Comparison of ENCODE assay signal across 8 cellular contexts in genomic region chrX:70434914-70435586, GRCh38. TPM values are rescaled to one million over a fixed set of nuclear protein-coding genes. Genes with fewer than 3 reads are reported as not detected.
DNase-seq lines count a peak whose midpoint lies in the region; ATAC-seq, FAIRE-seq and TF ChIP-seq lines count a peak whose summit lies in the region.

No MANE protein-coding gene starts in this region.

- peaks cover 2 to 11% of the 10 kb centered on the region in 2 experiments; a peak in 2 of 5 replicates for H3K27me3 ChIP-seq in K562 (ENCODE audit: control insufficient read depth in 2 of 2, insufficient read depth in 2 of 2, low read length in 2 of 2)
- no peaks in the 10 kb centered on the region for H3K27me3 ChIP-seq in lower lobe of right lung (ENCODE audit: low read depth)
- no peaks in the 10 kb centered on the region for H3K27me3 ChIP-seq in uterus

- no peak for TF ChIP-seq POLR2A in K562 (conservative IDR thresholded peaks at IDR 0.05)
- TF ChIP-seq POLR2A in uterus (IDR thresholded peaks at IDR 0.05), result no peak

- peak overlapping the region; percentile 79 for H2AFZ ChIP-seq in K562 (ENCODE audit: low read depth, low read length)

- H3K4me1 ChIP-seq in K562 (replicated peaks in 1 of 2; ENCODE audit: control insufficient read depth in 2 of 2, insufficient read depth in 2 of 2, low read length in 2 of 2), result peaks cover 12 to 16% of the 10 kb centered on the region in 2 experiments; a peak in 4 of 5 replicates
- no peaks in the 10 kb centered on the region for H3K4me1 ChIP-seq in lower lobe of right lung
- no peaks in the 10 kb centered on the region for H3K4me1 ChIP-seq in uterus

- TF ChIP-seq EP300 in K562 (IDR thresholded peaks at IDR 0.05; ENCODE audit: low read length), result no peak

- no peaks in the 10 kb centered on the region for H4K20me1 ChIP-seq in K562 (replicated peaks; ENCODE audit: control insufficient read depth, insufficient read depth, low read length)

- H3K9me3 ChIP-seq in K562 (replicated peaks; ENCODE audit: control insufficient read depth, insufficient read depth, low read depth, low read length), result no peaks in the 10 kb centered on the region
- H3K9me3 ChIP-seq in lower lobe of right lung, result no peaks in the 10 kb centered on the region
- no peaks in the 10 kb centered on the region for H3K9me3 ChIP-seq in uterus

- BruUV-seq in K562 (replicated peaks; lab: Mats Ljungman, UMichigan), result no TSS peak

- POLR2A ChIA-PET in K562 (lab: Yijun Ruan, JAX), result interaction anchor here (0.7 to 0.8 kb wide), 2 partner anchors 17 to 52 kb away, joined by 4 read pairs; no protein-coding TSS in a partner anchor

- no peak for TF ChIP-seq CTCF in K562 (IDR thresholded peaks at IDR 0.05 in 2 of 3, conservative IDR thresholded peaks at IDR 0.05 in 1 of 3; ENCODE audit: insufficient read depth in 2 of 3, low read depth in 1 of 3, low read length in 3 of 3)
- TF ChIP-seq CTCF in lower lobe of right lung (IDR thresholded peaks at IDR 0.05), result no peak
- TF ChIP-seq CTCF in uterus (IDR thresholded peaks at IDR 0.05), result no peak

- H3K4me3 ChIP-seq in K562, result peak overlapping the region; percentile 75
- H3K4me3 ChIP-seq in lower lobe of right lung, result peak overlapping the region; percentile 71
- peak overlapping the region; percentile 38 to 49 for H3K4me3 ChIP-seq in uterus

- CTCF ChIA-PET in K562 (lab: Yijun Ruan, JAX; ENCODE audit: low intra/inter-chr PET ratio), result no interaction called here

- WGBS in K562 (ENCODE audit: insufficient coverage, low coverage, missing lambda C conversion rate), result 23% methylated on average over 14 of the region's 17 CpGs

- H3K36me3 ChIP-seq in K562 (ENCODE audit: control insufficient read depth, insufficient read depth, low read length) (no peaks in the 10 kb centered on the region), lower lobe of right lung (no peaks in the 10 kb centered on the region), uterus (no peaks in the 10 kb centered on the region)

- ATAC-seq in K562 (no peak), lower lobe of right lung (no peak), GM19328 (IDR thresholded peaks at IDR 0.05; ENCODE audit: unreplicated experiment) (no peak)

- H3K9me1 ChIP-seq in K562 (ENCODE audit: control insufficient read depth, insufficient read depth, low read length), result peaks cover 2% of the 10 kb centered on the region

- H3K9ac ChIP-seq in K562 (ENCODE audit: insufficient read depth in 1 of 2, low read depth in 2 of 2, low read length in 2 of 2), result peak overlapping the region in 1 of 2 experiments; percentile 79; a peak in 1 of 4 replicates

- peak overlapping the region; percentile 99 for H3K4me2 ChIP-seq in K562 (ENCODE audit: insufficient read depth, low read length)

- no peaks in the 10 kb centered on the region for H3K79me2 ChIP-seq in K562 (ENCODE audit: control insufficient read depth, insufficient read depth, low read length)

- FAIRE-seq in K562 (lab: Jason Lieb, UNC), result no peak

- TF ChIP-seq RAD21 in K562 (CRISPR knock-in tag; conservative IDR thresholded peaks at IDR 0.05 in 1 of 2, IDR thresholded peaks at IDR 0.05 in 1 of 2), result no peak

- H3K27ac ChIP-seq in K562 (ENCODE audit: extremely low read depth, low read depth, low read length), result no peak overlapping the region
- no peak overlapping the region for H3K27ac ChIP-seq in lower lobe of right lung
- H3K27ac ChIP-seq in uterus, result peak overlapping the region; percentile 60 to 70

- in situ Hi-C loops in K562 (cut with MboI), result no loop called here

- intact Hi-C loops in K562 (cut with micrococcal nuclease) (loop anchor here (10.0 kb wide), 2 partner anchors 170 to 400 kb away; partner anchors contain the start of genes ARR3 and P2RY4), lower lobe of right lung (cut with DNase I) (no loop called here), uterus (cut with DNase I; ENCODE audit: low total_unique reads) (no loop called here)

- peak; percentile 47 for DNase-seq in AG20443 (ENCODE audit: low spot score)
- DNase-seq in HT1080 (ENCODE audit: low read depth), result peak; percentile 58
- peak in 1 of 4 experiments; percentile 16 for DNase-seq in K562 (ENCODE audit: extremely low read depth in 1 of 4, low spot score in 3 of 4)
- no peak for DNase-seq in lower lobe of right lung
- peak; percentile 48 to 55 for DNase-seq in uterus
- DNase-seq in DMS 273 (lab: John Stamatoyannopoulos, UW; ENCODE audit: unreplicated experiment), result no peak
- no peak for DNase-seq in GM19240 (ENCODE audit: insufficient read length, low spot score)

TF ChIP-seq in K562, 482 proteins besides CTCF, POLR2A, EP300 and RAD21:
- TF ChIP-seq TRIM24 (IDR thresholded peaks at IDR 0.05), result no peak
- no peak for TF ChIP-seq L3MBTL2 (IDR thresholded peaks at IDR 0.05)
- peak; percentile 41; the same call in 1 of the 2 replicates for TF ChIP-seq MEF2A (IDR thresholded peaks at IDR 0.05; ENCODE audit: control insufficient read depth, low read depth, low read length)
- no peak for TF ChIP-seq SREBF2 (CRISPR knock-in tag; IDR thresholded peaks at IDR 0.05)
TF ChIP-seq in K562: peak in this region for 1.

RNA-seq across cellular contexts. Expression of gene DLG3, which starts 9.6 kb away (rescaled TPM):
- total RNA-seq in HT1080 (2014; rRNA removed; shearing (Covaris generic)), result 6.7 and 7.4 TPM in 2 replicates
- 4.7 and 5.7 TPM in 2 replicates for polyA plus RNA-seq in HT1080 (2015; cell fraction: cytosol; rRNA removed)
- 4.5 and 6.6 TPM in 2 replicates for polyA plus RNA-seq in HT1080 (2015; cell fraction: nucleus; rRNA removed)
- total RNA-seq in K562 (2011; cell fraction: chromatin; rRNA removed; ENCODE audit: low replicate concordance), result 6.5 and 9.0 TPM in 2 replicates
- total RNA-seq in K562 (2011; cell fraction: nucleolus; rRNA removed), result 4.2 and 4.3 TPM in 2 replicates
- total RNA-seq in K562 (2011; cell fraction: nucleoplasm; rRNA removed), result 5.1 and 5.2 TPM in 2 replicates
- total RNA-seq in K562 (2014; rRNA removed), result 4.3 and 4.5 TPM in 2 replicates
- total RNA-seq in K562 (2014; rRNA removed; fragmentation: Illumina TruSeq; extraction: Trizol), result 9.9 and 12.9 TPM in 2 replicates
- 5.4 and 9.2 TPM in 2 replicates for total RNA-seq in K562 (2015; rRNA removed; fragmentation: Illumina TruSeq; extraction: Trizol)
- 8.2 and 8.7 TPM in 2 replicates for total RNA-seq in K562 (2021)
- polyA plus RNA-seq in K562 (2011; rRNA removed), result 10.4 and 11.9 TPM in 2 replicates
- 4.6 and 8.8 TPM in 2 replicates for polyA plus RNA-seq in K562 (2011; cell fraction: cytosol; rRNA removed)
- 6.6 and 7.7 TPM in 2 replicates for polyA plus RNA-seq in K562 (2011; cell fraction: nucleus; rRNA removed)
- polyA plus RNA-seq in K562 (2012), result 6.1 and 6.4 TPM in 2 replicates
- polyA plus RNA-seq in K562 (2014; fragmentation: Illumina TruSeq; extraction: Trizol), result 10.6 and 15.7 TPM in 2 replicates
- polyA plus RNA-seq in K562 (2014; fragmentation: Nextera tagmentation; extraction: Ambion mirVana), result 1 to 10 TPM; 3.1 TPM
- polyA plus RNA-seq in K562 (2014; rRNA removed), result 6.8 and 8.8 TPM in 2 replicates
- 9.7 and 11.6 TPM in 2 replicates for polyA minus RNA-seq in K562 (2011; rRNA and poly(A)+ RNA removed)
- 2.3 and 6.9 TPM in 2 replicates for polyA minus RNA-seq in K562 (2011; cell fraction: cytosol; rRNA and poly(A)+ RNA removed)
- polyA minus RNA-seq in K562 (2011; cell fraction: nucleus; rRNA and poly(A)+ RNA removed), result 1.3 and 4.4 TPM in 2 replicates
- total RNA-seq in lower lobe of right lung, result 24.1 TPM
- 10 to 100 TPM in 3 of 4 donors, 1 to 10 TPM in 1; 4.9 to 72.6 (median 33.5) TPM for total RNA-seq in uterus

RNA-seq across cellular contexts. Expression of gene GDPD2, which starts 11.9 kb away (rescaled TPM):
- total RNA-seq in HT1080 (2014; rRNA removed; shearing (Covaris generic)), result 0.11 TPM in 1 of 2 replicates, not detected in the other
- polyA plus RNA-seq in HT1080 (2015; cell fraction: cytosol; rRNA removed), result not detected in 2 replicates
- polyA plus RNA-seq in HT1080 (2015; cell fraction: nucleus; rRNA removed), result 0.20 TPM in 1 of 2 replicates, not detected in the other
- total RNA-seq in K562 (2011; cell fraction: chromatin; rRNA removed; ENCODE audit: low replicate concordance), result 0.16 and 0.32 TPM in 2 replicates
- total RNA-seq in K562 (2011; cell fraction: nucleolus; rRNA removed), result not detected in 2 replicates
- not detected in 2 replicates for total RNA-seq in K562 (2011; cell fraction: nucleoplasm; rRNA removed)
- total RNA-seq in K562 (2014; rRNA removed) (not detected in 2 replicates), K562 (2014; rRNA removed; fragmentation: Illumina TruSeq; extraction: Trizol) (not detected in 2 replicates), K562 (2015; rRNA removed; fragmentation: Illumina TruSeq; extraction: Trizol) (not detected in 2 replicates), K562 (2021) (0.09 TPM in 1 of 2 replicates, not detected in the other), lower lobe of right lung (not detected), uterus (under 1 TPM in 1 of 4 donors, not detected in 3; 0.21 TPM)
- polyA plus RNA-seq in K562 (2011; rRNA removed) (0.07 TPM in 1 of 2 replicates, not detected in the other), K562 (2014; fragmentation: Illumina TruSeq; extraction: Trizol) (not detected in 2 replicates), K562 (2014; fragmentation: Nextera tagmentation; extraction: Ambion mirVana) (not detected), K562 (2014; rRNA removed) (not detected in 2 replicates)
- 0.06 TPM in 1 of 2 replicates, not detected in the other for polyA plus RNA-seq in K562 (2011; cell fraction: cytosol; rRNA removed)
- polyA plus RNA-seq in K562 (2011; cell fraction: nucleus; rRNA removed), result 0.15 and 0.21 TPM in 2 replicates
- not detected in 2 replicates for polyA plus RNA-seq in K562 (2012)
- polyA minus RNA-seq in K562 (2011; rRNA and poly(A)+ RNA removed), result not detected in 2 replicates
- not detected in 2 replicates for polyA minus RNA-seq in K562 (2011; cell fraction: cytosol; rRNA and poly(A)+ RNA removed)
- polyA minus RNA-seq in K562 (2011; cell fraction: nucleus; rRNA and poly(A)+ RNA removed), result not detected in 2 replicates

Comparison
In these comparisons a context has a peak if more than half of its experiments do, and no peak if none do; other contexts are left out.
1. DNase-seq: peak in AG20443 (single experiment), HT1080 (single experiment) and uterus (2 of 2); none in lower lobe of right lung (single experiment), DMS 273 (single experiment) and GM19240 (single experiment).
2. H3K27ac ChIP-seq: peak in uterus (2 of 2); none in K562 (single experiment) and lower lobe of right lung (single experiment).
3. Peak in every context shown above with its lines, with median percentiles within 50 percentile points of each other: H3K4me3 ChIP-seq.